In genomic region chr6:44849829-44850228, GRCh38 we compare ENCODE assay signal across 15 cellular contexts.
DNase-seq lines count a peak whose midpoint lies in the region; ATAC-seq, FAIRE-seq and TF ChIP-seq lines count a peak whose summit lies in the region.
"Had no signal": no experiment of that assay in that cellular context is flagged by ENCODE, and none has a peak within 500 bp of the region (broad histone marks: within the 10 kb centered on the region; RNA-seq: fewer than 3 reads in every experiment).

No MANE protein-coding gene starts in this region.

- SMC1A ChIA-PET in GM12878 (lab: Charles Lee; ENCODE audit: uncharacterized antibody, unreplicated experiment) = interaction anchor here (1.1 to 1.2 kb wide), 2 partner anchors 22 to 67 kb away, joined by 3 read pairs; no protein-coding TSS in a partner anchor

- TF ChIP-seq EP300 in GM12878 (IDR thresholded peaks at IDR 0.05; ENCODE audit: borderline replicate concordance in 1 of 2, control insufficient read depth in 1 of 2, low read depth in 2 of 2, low read length in 2 of 2) = no peak

- in situ Hi-C loops in GM12878 (cut with MboI) = no loop called here

- no peaks in the 10 kb centered on the region for H3K9me3 Mint-ChIP-seq in osteocyte (ENCODE audit: unreplicated experiment)
- H3K9me3 Mint-ChIP-seq in activated CD4-positive, alpha-beta memory T cell treated with anti-CD3 and anti-CD28 coated beads, Interleukin-2, amount 10 ng/mL, durations not matched to agents 7 days and 5 days = peaks cover 2% of the 10 kb centered on the region
- H3K9me3 Mint-ChIP-seq: CD4-positive, alpha-beta memory T cell; HFFc6 had no signal

- peak overlapping the region; percentile 63 for H3K27ac Mint-ChIP-seq in osteocyte (ENCODE audit: unreplicated experiment)
- no peak overlapping the region for H3K27ac Mint-ChIP-seq in activated CD4-positive, alpha-beta memory T cell treated with anti-CD3 and anti-CD28 coated beads, Interleukin-2, amount 10 ng/mL, durations not matched to agents 7 days and 5 days
- H3K27ac Mint-ChIP-seq: HFFc6 had no signal

- DNase-seq in GM12891 (ENCODE audit: insufficient read length, low spot score) = no peak
- no peak for DNase-seq in GM12878 (ENCODE audit: low read depth, low spot score)
- DNase-seq in osteocyte (ENCODE audit: extremely low spot score, unreplicated experiment) = no peak
- peak; percentile 21 for DNase-seq in stromal cell of bone marrow (ENCODE audit: low read depth)
- no peak for DNase-seq in HTR-8/SVneo (ENCODE audit: insufficient read length, low spot score)
- DNase-seq in activated CD4-positive, alpha-beta memory T cell treated with anti-CD3 and anti-CD28 coated beads, Interleukin-2, amount 10 ng/mL, durations not matched to agents 7 days and 5 days = no peak
- no peak for DNase-seq in Right ventricle myocardium superior
- DNase-seq: BE2C; CD4-positive, alpha-beta memory T cell; DMS79; HCEC 1CT; HFFc6 had no signal

- FAIRE-seq in GM12891 (lab: Jason Lieb, UNC) = no peak
- FAIRE-seq in GM12878 (lab: Jason Lieb, UNC) = no peak
- no peak for FAIRE-seq in HTR-8/SVneo (lab: Jason Lieb, UNC)
- FAIRE-seq: A204.1, GM19239 had no signal

- H3K4me2 ChIP-seq in GM12878 (ENCODE audit: control insufficient read depth, insufficient read depth) = no peak overlapping the region

- no peak for TF ChIP-seq RAD21 in GM12878 (IDR thresholded peaks at IDR 0.05; ENCODE audit: insufficient read depth, low read depth, low read length)

- BruUV-seq in GM12878 (replicated peaks; lab: Mats Ljungman, UMichigan) = no TSS peak

- H3K36me3 Mint-ChIP-seq in osteocyte (ENCODE audit: unreplicated experiment) = no peaks in the 10 kb centered on the region
- peaks cover 3% of the 10 kb centered on the region for H3K36me3 Mint-ChIP-seq in activated CD4-positive, alpha-beta memory T cell treated with anti-CD3 and anti-CD28 coated beads, Interleukin-2, amount 10 ng/mL, durations not matched to agents 7 days and 5 days (ENCODE audit: low read depth)

- no peaks in the 10 kb centered on the region for H3K27me3 ChIP-seq in GM12878 (replicated peaks in 1 of 2; ENCODE audit: control insufficient read depth in 2 of 2, insufficient read depth in 2 of 2, low read length in 1 of 2)
- H3K27me3 ChIP-seq: BE2C had no signal

- no peak overlapping the region for H3K4me3 Mint-ChIP-seq in osteocyte (ENCODE audit: unreplicated experiment)
- H3K4me3 Mint-ChIP-seq in activated CD4-positive, alpha-beta memory T cell treated with anti-CD3 and anti-CD28 coated beads, Interleukin-2, amount 10 ng/mL, durations not matched to agents 7 days and 5 days = no peak overlapping the region
- H3K4me3 Mint-ChIP-seq: CD4-positive, alpha-beta memory T cell; HFFc6 had no signal

- no peak overlapping the region for H2AFZ ChIP-seq in GM12878 (ENCODE audit: control insufficient read depth, low read depth, low read length)

- CTCF ChIA-PET in GM12878 (lab: Yijun Ruan, JAX) = interaction anchor here (1.1 kb wide), 1 partner anchor 11 kb away, joined by 3 read pairs; no protein-coding TSS in a partner anchor
- CTCF ChIA-PET in activated CD4-positive, alpha-beta memory T cell treated with anti-CD3 and anti-CD28 coated beads, Interleukin-2, amount 10 ng/mL, durations not matched to agents 7 days and 5 days (lab: Charles Lee) = no interaction called here

- no peak for TF ChIP-seq POLR2A in GM12891 (IDR thresholded peaks at IDR 0.05; ENCODE audit: low read depth, low read length)
- no peak for TF ChIP-seq POLR2A in GM12878 (IDR thresholded peaks at IDR 0.05; ENCODE audit: low read depth, low read length)

- peaks cover 26% of the 10 kb centered on the region for H3K4me1 Mint-ChIP-seq in osteocyte (ENCODE audit: unreplicated experiment)
- no peaks in the 10 kb centered on the region for H3K4me1 Mint-ChIP-seq in activated CD4-positive, alpha-beta memory T cell treated with anti-CD3 and anti-CD28 coated beads, Interleukin-2, amount 10 ng/mL, durations not matched to agents 7 days and 5 days

- ATAC-seq in GM12878 = no peak; the same call in 2 of the 3 replicates
- ATAC-seq in Right ventricle myocardium superior (ENCODE audit: poor library complexity) = no peak

- no peaks in the 10 kb centered on the region for H3K27me3 Mint-ChIP-seq in osteocyte (ENCODE audit: unreplicated experiment)
- no peaks in the 10 kb centered on the region for H3K27me3 Mint-ChIP-seq in activated CD4-positive, alpha-beta memory T cell treated with anti-CD3 and anti-CD28 coated beads, Interleukin-2, amount 10 ng/mL, durations not matched to agents 7 days and 5 days
- H3K27me3 Mint-ChIP-seq: CD4-positive, alpha-beta memory T cell had no signal

- H3K36me3 ChIP-seq in GM12878 (ENCODE audit: control insufficient read depth in 2 of 2, insufficient read depth in 2 of 2, low read length in 1 of 2) = no peaks in the 10 kb centered on the region
- H3K36me3 ChIP-seq: BE2C had no signal

- H4K20me1 ChIP-seq in GM12878 (ENCODE audit: control insufficient read depth, insufficient read depth) = no peaks in the 10 kb centered on the region

- H3K4me1 ChIP-seq in GM12878 (ENCODE audit: control insufficient read depth, insufficient read depth, low read length) = no peaks in the 10 kb centered on the region
- H3K4me1 ChIP-seq: BE2C had no signal

- no peaks in the 10 kb centered on the region for H3K9me3 ChIP-seq in GM12878 (replicated peaks; ENCODE audit: control insufficient read depth, insufficient read depth, low read length)
- H3K9me3 ChIP-seq: BE2C had no signal

- intact Hi-C loops in GM12878 (cut with micrococcal nuclease; ENCODE audit: unreplicated experiment) (no loop called here), Right ventricle myocardium superior (cut with DNase I) (no loop called here)

- no peak overlapping the region for H3K27ac ChIP-seq in GM12878 (ENCODE audit: control insufficient read depth, insufficient read depth)
- H3K27ac ChIP-seq: C4-2B had no signal

- no peaks in the 10 kb centered on the region for H3K79me2 ChIP-seq in GM12878 (ENCODE audit: control insufficient read depth, insufficient read depth, low read length)

- POLR2A ChIA-PET in GM12878 (lab: Charles Lee) = no interaction called here
- POLR2A ChIA-PET in activated CD4-positive, alpha-beta memory T cell treated with anti-CD3 and anti-CD28 coated beads, Interleukin-2, amount 10 ng/mL, durations not matched to agents 7 days and 5 days (lab: Charles Lee) = no interaction called here

- TF ChIP-seq CTCF in GM12878 (IDR thresholded peaks at IDR 0.05 in 2 of 3, conservative IDR thresholded peaks at IDR 0.05 in 1 of 3; ENCODE audit: control insufficient read depth in 2 of 3, extremely low read depth in 1 of 3, insufficient read depth in 1 of 3, low read depth in 3 of 3, low read length in 3 of 3) (no peak), osteocyte (IDR thresholded peaks at IDR 0.05) (no peak)

- no peak overlapping the region for H3K9ac ChIP-seq in GM12878 (ENCODE audit: control insufficient read depth, insufficient read depth, low read length)

- WGBS in GM12878 (ENCODE audit: insufficient coverage, insufficient replicate concordance, low lambda C conversion rate, missing lambda C conversion rate) = 50% methylated on average over 1 of the region's 1 CpG

- RAD21 ChIA-PET in GM12878 (lab: Charles Lee; ENCODE audit: unreplicated experiment) = no interaction called here

- no peak overlapping the region for H3K4me3 ChIP-seq in GM12878

TF ChIP-seq in GM12891, 5 proteins besides CTCF, POLR2A, EP300 and RAD21:
- TF ChIP-seq SPI1 (IDR thresholded peaks at IDR 0.05; ENCODE audit: low read depth, low read length) = peak; percentile 33; the same call in 1 of the 2 replicates
- no peak for TF ChIP-seq PAX5 (IDR thresholded peaks at IDR 0.05; ENCODE audit: insufficient read depth, low read length, severe bottlenecking)

TF ChIP-seq in GM12878, 131 proteins besides CTCF, POLR2A, EP300 and RAD21:
- TF ChIP-seq SPI1 (IDR thresholded peaks at IDR 0.05; ENCODE audit: borderline replicate concordance, insufficient read depth, low read depth, low read length) = peak; percentile 27; the same call in 1 of the 2 replicates
- TF ChIP-seq, protein P1, sequence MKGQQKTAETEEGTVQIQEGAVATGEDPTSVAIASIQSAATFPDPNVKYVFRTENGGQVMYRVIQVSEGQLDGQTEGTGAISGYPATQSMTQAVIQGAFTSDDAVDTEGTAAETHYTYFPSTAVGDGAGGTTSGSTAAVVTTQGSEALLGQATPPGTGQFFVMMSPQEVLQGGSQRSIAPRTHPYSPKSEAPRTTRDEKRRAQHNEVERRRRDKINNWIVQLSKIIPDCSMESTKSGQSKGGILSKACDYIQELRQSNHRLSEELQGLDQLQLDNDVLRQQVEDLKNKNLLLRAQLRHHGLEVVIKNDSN (IDR thresholded peaks at IDR 0.05; ENCODE audit: borderline replicate concordance, extremely low read length, insufficient read depth, low read depth, low read length) = no peak
